ENCODE assay signal across 8 cellular contexts in the genomic region with DNA sequence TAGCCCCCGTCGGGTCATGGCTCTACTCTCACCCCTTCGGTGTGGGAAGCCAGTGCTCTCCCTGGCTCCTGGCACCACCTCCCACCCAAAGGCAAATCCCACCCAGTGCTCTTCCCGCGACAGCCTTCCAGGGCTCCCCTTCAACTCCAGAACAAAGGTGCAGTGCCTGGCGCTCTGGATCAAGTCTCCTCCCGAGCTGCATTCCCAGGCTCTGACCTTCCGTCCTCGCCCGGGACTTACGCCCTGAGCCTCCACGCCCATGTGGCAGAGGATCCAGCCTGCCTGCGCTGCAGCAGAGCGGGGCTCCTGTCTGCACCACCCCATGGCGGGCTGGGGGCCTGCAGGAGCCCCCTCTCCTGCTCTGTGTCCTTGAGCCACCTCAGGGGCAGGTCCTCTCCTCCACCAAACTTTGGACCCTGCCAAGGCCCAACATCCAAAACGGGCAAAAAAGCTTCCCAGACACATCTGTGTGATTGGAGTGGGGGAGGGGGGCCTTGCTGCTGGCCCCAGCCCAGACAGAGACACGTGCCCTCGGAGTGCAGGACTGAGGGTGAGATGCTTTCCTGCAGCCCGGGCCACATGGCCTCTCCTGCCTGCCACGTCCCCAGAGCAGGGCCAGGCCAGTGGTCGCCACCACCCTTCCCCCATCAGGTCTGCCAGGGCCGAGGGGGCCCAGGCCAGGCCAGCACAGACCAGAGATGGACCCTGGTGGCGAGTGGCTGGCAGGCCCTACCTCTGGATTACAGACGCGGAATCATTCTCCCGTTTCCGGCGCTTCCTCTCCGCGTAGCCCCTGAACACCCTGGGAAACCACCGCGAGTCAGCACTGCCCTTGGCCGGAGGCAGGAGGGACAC. TPM values are rescaled to one million over a fixed set of nuclear protein-coding genes. Genes with fewer than 3 reads are reported as not detected.
DNase-seq lines count a peak whose midpoint lies in the region; ATAC-seq and TF ChIP-seq lines count a peak whose summit lies in the region.

No MANE protein-coding gene starts in this region.

- H3K4me3 ChIP-seq in dorsolateral prefrontal cortex (peak overlapping the region in 37 of 59 donors; percentile 2 to 52 (median 32)), upper lobe of right lung (peak overlapping the region; percentile 57)

- H3K9me3 ChIP-seq in upper lobe of right lung, result no peaks in the 10 kb centered on the region

- H3K27ac Mint-ChIP-seq in activated naive CD4-positive, alpha-beta T cell treated with anti-CD3 and anti-CD28 coated beads, Interleukin-2, amount 10 ng/mL, durations not matched to agents 7 days and 5 days, result peak overlapping the region; percentile 72
- peak overlapping the region; percentile 31 for H3K27ac Mint-ChIP-seq in memory B cell

- CTCF ChIA-PET in activated naive CD4-positive, alpha-beta T cell treated with anti-CD3 and anti-CD28 coated beads, Interleukin-2, amount 10 ng/mL, durations not matched to agents 7 days and 5 days (lab: Charles Lee), result no interaction called here

- DNase-seq in activated naive CD4-positive, alpha-beta T cell treated with anti-CD3 and anti-CD28 coated beads, Interleukin-2, amount 10 ng/mL, durations not matched to agents 7 days and 5 days, result peak; percentile 20
- no peak for DNase-seq in activated naive CD4-positive, alpha-beta T cell treated with Interleukin-2 at 50 U/mL for 16 hours
- DNase-seq in dorsolateral prefrontal cortex, result peak in 5 of 10 donors; percentile 3 to 40 (median 37)
- DNase-seq in memory B cell (ENCODE audit: low spot score in 2 of 2), result peak in 1 of 2 donors; percentile 39
- peak; percentile 71 for DNase-seq in upper lobe of right lung
- no peak for DNase-seq in KG1 (lab: John Stamatoyannopoulos, UW)
- DNase-seq in CD1c-positive myeloid dendritic cell (ENCODE audit: extremely low spot score), result no peak

- no peak for TF ChIP-seq CTCF in dorsolateral prefrontal cortex (IDR thresholded peaks at IDR 0.05 in 54 of 56, conservative IDR thresholded peaks at IDR 0.05 in 2 of 56; ENCODE audit: low read depth in 1 of 56, partially characterized antibody in 56 of 56)
- TF ChIP-seq CTCF in upper lobe of right lung (IDR thresholded peaks at IDR 0.05), result no peak

- no peaks in the 10 kb centered on the region for H3K9me3 Mint-ChIP-seq in activated naive CD4-positive, alpha-beta T cell treated with anti-CD3 and anti-CD28 coated beads, Interleukin-2, amount 10 ng/mL, durations not matched to agents 7 days and 5 days
- H3K9me3 Mint-ChIP-seq in memory B cell, result no peaks in the 10 kb centered on the region

- H3K27ac ChIP-seq in dorsolateral prefrontal cortex (peak overlapping the region in 24 of 59 donors; percentile 0 to 92 (median 42)), upper lobe of right lung (peak overlapping the region; percentile 74)

- peak overlapping the region; percentile 52 for H3K4me3 Mint-ChIP-seq in activated naive CD4-positive, alpha-beta T cell treated with anti-CD3 and anti-CD28 coated beads, Interleukin-2, amount 10 ng/mL, durations not matched to agents 7 days and 5 days
- H3K4me3 Mint-ChIP-seq in memory B cell, result peak overlapping the region; percentile 83

- H3K36me3 ChIP-seq in upper lobe of right lung, result peaks cover under 1% of the 10 kb centered on the region

- peaks cover 15% of the 10 kb centered on the region for H3K36me3 Mint-ChIP-seq in activated naive CD4-positive, alpha-beta T cell treated with anti-CD3 and anti-CD28 coated beads, Interleukin-2, amount 10 ng/mL, durations not matched to agents 7 days and 5 days
- peaks cover 3% of the 10 kb centered on the region for H3K36me3 Mint-ChIP-seq in memory B cell

- no peaks in the 10 kb centered on the region for H3K27me3 ChIP-seq in dorsolateral prefrontal cortex
- no peaks in the 10 kb centered on the region for H3K27me3 ChIP-seq in upper lobe of right lung

- peaks cover 19% of the 10 kb centered on the region for H3K4me1 ChIP-seq in upper lobe of right lung

- intact Hi-C loops in dorsolateral prefrontal cortex (cut with DNase I) (no loop called here), upper lobe of right lung (cut with DNase I) (no loop called here)

- no peaks in the 10 kb centered on the region for H3K27me3 Mint-ChIP-seq in activated naive CD4-positive, alpha-beta T cell treated with anti-CD3 and anti-CD28 coated beads, Interleukin-2, amount 10 ng/mL, durations not matched to agents 7 days and 5 days
- H3K27me3 Mint-ChIP-seq in memory B cell, result no peaks in the 10 kb centered on the region

- no peak for ATAC-seq in memory B cell (ENCODE audit: low read depth)
- ATAC-seq in upper lobe of right lung, result peak; percentile 2
- ATAC-seq in GM19395 (IDR thresholded peaks at IDR 0.05; ENCODE audit: unreplicated experiment), result no peak

- peaks cover 52% of the 10 kb centered on the region for H3K4me1 Mint-ChIP-seq in activated naive CD4-positive, alpha-beta T cell treated with anti-CD3 and anti-CD28 coated beads, Interleukin-2, amount 10 ng/mL, durations not matched to agents 7 days and 5 days
- peaks cover 20% of the 10 kb centered on the region for H3K4me1 Mint-ChIP-seq in memory B cell

RNA-seq across cellular contexts. Expression of gene NSMF, which starts 4.4 kb away (rescaled TPM):
- total RNA-seq in dorsolateral prefrontal cortex (100 to 1,000 TPM; 113 to 445 (median 234) TPM), upper lobe of right lung (23.9 TPM)

RNA-seq across cellular contexts. Expression of gene ENTPD8, which starts 13.6 kb away (rescaled TPM):
- total RNA-seq in dorsolateral prefrontal cortex (under 1 TPM in 5 of 120 experiments, not detected in 115; 0.18 to 0.43 (median 0.25) TPM), upper lobe of right lung (not detected)

RNA-seq across cellular contexts. Expression of gene NOXA1, which starts 31.5 kb away (rescaled TPM):
- 10 to 100 TPM in 110 of 120 experiments, 1 to 10 TPM in 10; 7.0 to 34.3 (median 16.0) TPM for total RNA-seq in dorsolateral prefrontal cortex
- total RNA-seq in upper lobe of right lung, result 6.5 TPM

RNA-seq across cellular contexts. Expression of gene EXD3, which starts 31.8 kb away (rescaled TPM):
- total RNA-seq in dorsolateral prefrontal cortex (10 to 100 TPM; 22.2 to 94.1 (median 36.5) TPM), upper lobe of right lung (27.3 TPM)

Comparison
In these comparisons a context has a peak if more than half of its experiments do, and no peak if none do; other contexts are left out.
1. DNase-seq: peak in activated naive CD4-positive, alpha-beta T cell treated with anti-CD3 and anti-CD28 coated beads, Interleukin-2, amount 10 ng/mL, durations not matched to agents 7 days and 5 days (single experiment) and upper lobe of right lung (single experiment); none in activated naive CD4-positive, alpha-beta T cell treated with Interleukin-2 at 50 U/mL for 16 hours (single experiment), KG1 (single experiment) and CD1c-positive myeloid dendritic cell (single experiment).